In the genomic region with DNA sequence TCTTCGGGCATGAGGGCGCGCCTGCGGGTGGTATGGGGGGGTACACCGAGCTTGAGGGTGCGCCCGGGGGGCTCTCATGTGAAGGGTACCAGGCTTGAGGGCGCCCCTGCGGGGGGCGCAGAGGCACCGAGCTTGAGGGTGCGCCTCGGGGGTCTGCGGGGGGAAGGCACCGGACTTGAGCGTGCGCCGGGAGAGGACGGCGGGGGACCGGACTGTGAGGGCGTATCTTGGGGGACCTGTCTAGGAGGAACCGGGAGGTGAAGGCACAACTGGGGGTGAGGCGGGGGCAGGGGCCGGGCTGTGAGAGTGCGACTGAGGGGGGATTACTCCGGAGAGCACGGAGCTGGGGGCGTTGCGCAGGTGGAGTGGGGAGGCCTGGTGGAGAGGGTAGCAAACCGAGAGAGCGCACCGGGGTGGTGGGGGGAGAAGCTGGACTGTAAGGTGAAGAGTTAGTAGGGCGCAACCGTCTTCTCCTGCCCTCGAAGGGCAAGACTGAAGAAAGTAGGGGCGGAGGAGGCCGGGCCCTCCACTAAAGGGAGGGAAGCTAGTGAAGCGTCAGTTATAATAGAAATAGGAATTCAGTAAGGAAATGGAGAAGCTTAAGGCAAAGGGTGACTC, we compare ENCODE assay signal across 8 cellular contexts. TPM values are rescaled to one million over a fixed set of nuclear protein-coding genes. Genes with fewer than 3 reads are reported as not detected.
DNase-seq lines count a peak whose midpoint lies in the region; ATAC-seq, FAIRE-seq and TF ChIP-seq lines count a peak whose summit lies in the region.

No MANE protein-coding gene starts in this region.

- H3K9me3 Mint-ChIP-seq in activated naive CD8-positive, alpha-beta T cell treated with anti-CD3 and anti-CD28 coated beads for 36 hours = no peaks in the 10 kb centered on the region

- peaks cover 5% of the 10 kb centered on the region for H3K4me1 ChIP-seq in ES-I3 (ENCODE audit: insufficient read depth, low read length)
- H3K4me1 ChIP-seq in PC-9 (replicated peaks; ENCODE audit: insufficient read depth) = peaks cover 14% of the 10 kb centered on the region

- H3K9me3 ChIP-seq in ES-I3 (ENCODE audit: control insufficient read depth, insufficient read depth, low read length) (no peaks in the 10 kb centered on the region), PC-9 (ENCODE audit: insufficient read depth, low read depth) (no peaks in the 10 kb centered on the region)

- peaks cover 37% of the 10 kb centered on the region for H3K79me2 ChIP-seq in PC-9 (ENCODE audit: low read depth)

- FAIRE-seq in HTR-8/SVneo (lab: Jason Lieb, UNC) = no peak

- H3K4me3 ChIP-seq in PC-9 = peak overlapping the region; percentile 98
- peak overlapping the region; percentile 88 for H3K4me3 ChIP-seq in retinal pigment epithelial cell (ENCODE audit: low read length)

- H3F3A ChIP-seq in PC-9 (ENCODE audit: insufficient read depth, low read depth) = peaks cover 23% of the 10 kb centered on the region; the same call in 1 of the 2 replicates

- TF ChIP-seq CTCF in PC-9 (conservative IDR thresholded peaks at IDR 0.05) = no peak
- no peak for TF ChIP-seq CTCF in retinal pigment epithelial cell (conservative IDR thresholded peaks at IDR 0.05; ENCODE audit: low read depth, low read length)

- peak overlapping the region; percentile 85 for H3K27ac ChIP-seq in PC-9

- peak; percentile 2 for ATAC-seq in left ventricle myocardium superior
- ATAC-seq in GM18498 (IDR thresholded peaks at IDR 0.05; ENCODE audit: unreplicated experiment) = no peak
- no peak for ATAC-seq in HG03378 (IDR thresholded peaks at IDR 0.05; ENCODE audit: unreplicated experiment)

- H3K36me3 Mint-ChIP-seq in activated naive CD8-positive, alpha-beta T cell treated with anti-CD3 and anti-CD28 coated beads for 36 hours = peaks cover 18% of the 10 kb centered on the region

- BruUV-seq in PC-9 (replicated peaks; lab: Mats Ljungman, UMichigan) = no TSS peak

- no peaks in the 10 kb centered on the region for H3K27me3 ChIP-seq in PC-9 (ENCODE audit: insufficient read depth, low read depth)

- CTCF ChIA-PET in PC-9 (lab: Charles Lee) = interaction anchor here (1.0 to 1.2 kb wide), 2 partner anchors 78 to 96 kb away, joined by 3 to 4 read pairs; no protein-coding TSS in a partner anchor

- peak overlapping the region; percentile 100 for H3K27ac Mint-ChIP-seq in activated naive CD8-positive, alpha-beta T cell treated with anti-CD3 and anti-CD28 coated beads for 36 hours

- peak overlapping the region; percentile 100 for H3K4me3 Mint-ChIP-seq in activated naive CD8-positive, alpha-beta T cell treated with anti-CD3 and anti-CD28 coated beads for 36 hours

- no peaks in the 10 kb centered on the region for H3K9me2 ChIP-seq in PC-9 (ENCODE audit: insufficient read depth)

- H4K20me1 ChIP-seq in PC-9 (ENCODE audit: insufficient read depth) = peaks cover 29% of the 10 kb centered on the region

- intact Hi-C loops in PC-9 (cut with micrococcal nuclease; ENCODE audit: unreplicated experiment) (loop anchor here (2.0 kb wide), 2 partner anchors 115 to 137 kb away; no protein-coding TSS in a partner anchor), left ventricle myocardium superior (cut with micrococcal nuclease) (no loop called here)

- H3K36me3 ChIP-seq in ES-I3 (ENCODE audit: insufficient read depth, low read length) (no peaks in the 10 kb centered on the region), PC-9 (ENCODE audit: low read depth) (no peaks in the 10 kb centered on the region)

- peak overlapping the region; percentile 92 for H3K4me2 ChIP-seq in PC-9

- no peak for DNase-seq in PC-9
- DNase-seq in activated naive CD8-positive, alpha-beta T cell treated with anti-CD3 and anti-CD28 coated beads for 36 hours = peak; percentile 42
- no peak for DNase-seq in left ventricle myocardium superior
- DNase-seq in retinal pigment epithelial cell (ENCODE audit: low read depth) = no peak
- no peak for DNase-seq in HTR-8/SVneo (ENCODE audit: insufficient read length, low spot score)

- H2AFZ ChIP-seq in PC-9 = peak overlapping the region; percentile 100

- H3K4me1 Mint-ChIP-seq in activated naive CD8-positive, alpha-beta T cell treated with anti-CD3 and anti-CD28 coated beads for 36 hours = peaks cover 25% of the 10 kb centered on the region

- H3K27me3 Mint-ChIP-seq in activated naive CD8-positive, alpha-beta T cell treated with anti-CD3 and anti-CD28 coated beads for 36 hours = no peaks in the 10 kb centered on the region

- POLR2A ChIA-PET in PC-9 (lab: Charles Lee; ENCODE audit: unreplicated experiment) = interaction anchor here (0.6 to 1.3 kb wide), 3 partner anchors 74 to 130 kb away, joined by 3 to 22 read pairs (median 3); no protein-coding TSS in a partner anchor

- peak overlapping the region; percentile 100 for H3K9ac ChIP-seq in ES-I3 (ENCODE audit: low read depth, low read length)

RNA-seq across cellular contexts. Expression of gene DDX6, which starts 1.1 kb away (rescaled TPM):
- total RNA-seq in PC-9 (2021) (73.1 and 84.4 TPM in 2 replicates), left ventricle myocardium superior (126 TPM)
- 100 to 1,000 TPM; 148 to 150 TPM for total RNA-seq in activated naive CD8-positive, alpha-beta T cell treated with anti-CD3 and anti-CD28 coated beads for 36 hours
